In the genomic region with DNA sequence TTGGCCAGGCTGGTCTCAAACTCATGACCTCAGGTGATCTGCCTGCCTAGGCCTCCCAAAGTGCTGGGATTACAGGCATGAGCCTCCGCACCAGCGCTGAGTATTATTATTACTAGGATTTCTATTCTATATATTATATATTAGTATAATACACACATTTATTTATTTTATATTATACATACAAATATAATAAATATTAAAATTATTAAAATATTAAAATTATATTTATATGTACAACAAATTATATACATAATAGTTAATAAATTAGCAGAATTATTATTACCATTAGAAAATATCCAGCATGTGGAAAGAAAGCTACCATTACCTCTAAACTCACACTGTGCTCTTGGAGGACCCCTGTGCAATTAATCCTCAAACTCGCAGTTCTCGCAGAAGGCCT, we compare ENCODE assay signal across 20 cellular contexts.
DNase-seq lines count a peak whose midpoint lies in the region; ATAC-seq, FAIRE-seq and TF ChIP-seq lines count a peak whose summit lies in the region.
"Had no signal": no experiment of that assay in that cellular context is flagged by ENCODE, and none has a peak within 500 bp of the region (broad histone marks: within the 10 kb centered on the region; RNA-seq: fewer than 3 reads in every experiment).

No MANE protein-coding gene starts in this region.

- no peaks in the 10 kb centered on the region; the same call in 1 of the 2 replicates for H3K36me3 Mint-ChIP-seq in WTC11
- H3K36me3 Mint-ChIP-seq: CD14-positive monocyte; CD4-positive, alpha-beta memory T cell; CD4-positive, CD25-positive, alpha-beta regulatory T cell; CD8-positive, alpha-beta memory T cell had no signal

- TF ChIP-seq POLR2A in gastrocnemius medialis (IDR thresholded peaks at IDR 0.05) = no peak

- peaks cover 45% of the 10 kb centered on the region for H3K4me1 Mint-ChIP-seq in WTC11
- H3K4me1 Mint-ChIP-seq: CD14-positive monocyte; CD4-positive, alpha-beta memory T cell; CD8-positive, alpha-beta memory T cell had no signal

- POLR2A ChIA-PET in WTC11 (lab: Charles Lee) = no interaction called here

- peaks cover 13% of the 10 kb centered on the region for H3K9me3 Mint-ChIP-seq in WTC11

- no peaks in the 10 kb centered on the region for H3K27me3 ChIP-seq in gastrocnemius medialis
- H3K27me3 ChIP-seq: BE2C, BLaER1 had no signal

- no peak for TF ChIP-seq CTCF in WTC11 (IDR thresholded peaks at IDR 0.05)
- TF ChIP-seq CTCF in gastrocnemius medialis (IDR thresholded peaks at IDR 0.05 in 4 of 5, conservative IDR thresholded peaks at IDR 0.05 in 1 of 5) = no peak

- H3K36me3 ChIP-seq in gastrocnemius medialis = no peaks in the 10 kb centered on the region
- H3K36me3 ChIP-seq: BE2C, BLaER1 had no signal

- FAIRE-seq in G401.6 (lab: Jason Lieb, UNC) = peak; percentile 27
- FAIRE-seq: A549, GM12878, GM12892, GM18507 had no signal

- intact Hi-C loops in gastrocnemius medialis (cut with DNase I; ENCODE audit: low total_unique reads) = no loop called here

- in situ Hi-C loops in gastrocnemius medialis (cut with MboI; ENCODE audit: low sequenced_read_pairs in 4 of 4) = no loop called here

- no peaks in the 10 kb centered on the region for H3K9me3 ChIP-seq in gastrocnemius medialis
- H3K9me3 ChIP-seq: A549, BE2C, BLaER1 had no signal

- CTCF ChIA-PET in WTC11 (lab: Charles Lee) = interaction anchor here (0.9 to 1.1 kb wide), 2 partner anchors 11 to 407 kb away, joined by 3 read pairs; no protein-coding TSS in a partner anchor

- H3K27ac Mint-ChIP-seq in WTC11 = no peak overlapping the region
- H3K27ac Mint-ChIP-seq: CD14-positive monocyte; CD4-positive, alpha-beta memory T cell; CD4-positive, CD25-positive, alpha-beta regulatory T cell; CD8-positive, alpha-beta memory T cell had no signal

- no peak overlapping the region for H3K27ac ChIP-seq in gastrocnemius medialis
- H3K27ac ChIP-seq: A549, BLaER1 had no signal

- H3K27me3 Mint-ChIP-seq in WTC11 (ENCODE audit: low read depth) = peaks cover 26% of the 10 kb centered on the region
- H3K27me3 Mint-ChIP-seq: CD4-positive, alpha-beta memory T cell had no signal

- no peaks in the 10 kb centered on the region for H3K4me1 ChIP-seq in gastrocnemius medialis
- H3K4me1 ChIP-seq: A549, BE2C, BLaER1 had no signal

- no peak overlapping the region for H3K4me3 ChIP-seq in gastrocnemius medialis
- H3K4me3 ChIP-seq: A549, BLaER1, GM12878 had no signal

- ATAC-seq in WTC11 (no peak), gastrocnemius medialis (no peak), HG02763 (IDR thresholded peaks at IDR 0.05; ENCODE audit: unreplicated experiment) (no peak)
- ATAC-seq: A549, GM12878 had no signal

- DNase-seq in WTC11 (ENCODE audit: low spot score) = no peak
- no peak for DNase-seq in NCI-H2081 (lab: John Stamatoyannopoulos, UW)
- no peak for DNase-seq in gastrocnemius medialis
- DNase-seq: 8988T; BE2C; C1 segment of cervical spinal cord; CD4-positive, alpha-beta memory T cell; CD4-positive, CD25-positive, alpha-beta regulatory T cell; CD8-positive, alpha-beta memory T cell; COR-L47; DMS79 treated with DMSO at 0.1 percent for 48 hours; GDM1 had no signal

- no peak overlapping the region for H3K4me3 Mint-ChIP-seq in WTC11
- H3K4me3 Mint-ChIP-seq: CD14-positive monocyte; CD4-positive, alpha-beta memory T cell; CD4-positive, CD25-positive, alpha-beta regulatory T cell; CD8-positive, alpha-beta memory T cell had no signal

TF ChIP-seq in WTC11, 78 proteins besides CTCF, POLR2A, EP300 and RAD21:
- peak; percentile 98 for TF ChIP-seq HMGA2 (CRISPR knock-in tag; IDR thresholded peaks at IDR 0.05)
- no peak for TF ChIP-seq ZBTB21 (CRISPR knock-in tag; IDR thresholded peaks at IDR 0.05; ENCODE audit: borderline replicate concordance)
